In genomic region chr1:52633291-52633754, GRCh38 we compare ENCODE assay signal across 8 cellular contexts. TPM values are rescaled to one million over a fixed set of nuclear protein-coding genes. Genes with fewer than 3 reads are reported as not detected.
DNase-seq lines count a peak whose midpoint lies in the region; ATAC-seq and TF ChIP-seq lines count a peak whose summit lies in the region.
"Had no signal": no experiment of that assay in that cellular context is flagged by ENCODE, and none has a peak within 500 bp of the region (broad histone marks: within the 10 kb centered on the region; RNA-seq: fewer than 3 reads in every experiment).

No MANE protein-coding gene starts in this region.

- TF ChIP-seq CTCF in esophagus muscularis mucosa (IDR thresholded peaks at IDR 0.05) (no peak), prostate gland (IDR thresholded peaks at IDR 0.05) (no peak), GM20000 (IDR thresholded peaks at IDR 0.05; ENCODE audit: extremely low read depth, missing control alignments) (no peak)

- no peak for TF ChIP-seq EP300 in esophagus muscularis mucosa (IDR thresholded peaks at IDR 0.05)

- no peak for TF ChIP-seq POLR2A in esophagus muscularis mucosa (IDR thresholded peaks at IDR 0.05; ENCODE audit: low read depth)
- no peak for TF ChIP-seq POLR2A in prostate gland (IDR thresholded peaks at IDR 0.05)

- ATAC-seq in HG03280 (IDR thresholded peaks at IDR 0.05; ENCODE audit: unreplicated experiment) = no peak

- WGBS in esophagus muscularis mucosa = 40% methylated on average over 3 of the region's 52 CpGs
- 10% methylated on average over 21 of the region's 52 CpGs for WGBS in prostate gland

- DNase-seq in activated CD8-positive, alpha-beta memory T cell treated with anti-CD3 and anti-CD28 coated beads for 24 hours = peak; percentile 86
- DNase-seq in esophagus muscularis mucosa (ENCODE audit: extremely low spot score) (no peak), prostate gland (ENCODE audit: low spot score) (no peak), GF-D8 (lab: John Stamatoyannopoulos, UW) (no peak), GM20000 (ENCODE audit: low spot score) (no peak)

- H3K36me3 ChIP-seq in HUES48 (ENCODE audit: control insufficient read depth, insufficient read depth, low read length) = no peaks in the 10 kb centered on the region
- no peaks in the 10 kb centered on the region for H3K36me3 ChIP-seq in esophagus muscularis mucosa
- H3K36me3 ChIP-seq in prostate gland = no peaks in the 10 kb centered on the region

- H3K9ac ChIP-seq in HUES48 (ENCODE audit: low read depth, low read length) = 0 out of 2 replicates have a peak overlapping the region, but pooled peaks have one; percentile 13

- intact Hi-C loops in esophagus muscularis mucosa (cut with DNase I) (no loop called here), prostate gland (cut with DNase I) (no loop called here)

- H3K4me1 ChIP-seq in HUES48 (ENCODE audit: control insufficient read depth, insufficient read depth, low read length) (peaks cover 3% of the 10 kb centered on the region; the same call in 1 of the 2 replicates), esophagus muscularis mucosa (peaks cover 6 to 22% (median 13%) of the 10 kb centered on the region in 4 donors), prostate gland (replicated peaks) (no peaks in the 10 kb centered on the region)

- peaks cover 55% of the 10 kb centered on the region for H3K27me3 ChIP-seq in HUES48 (ENCODE audit: control insufficient read depth, insufficient read depth, low read length)
- H3K27me3 ChIP-seq in esophagus muscularis mucosa = peaks cover 0 to 44% (median 18%) of the 10 kb centered on the region in 4 donors
- H3K27me3 ChIP-seq in prostate gland (replicated peaks; ENCODE audit: insufficient read depth) = peaks cover 4% of the 10 kb centered on the region

- no peak overlapping the region for H3K27ac ChIP-seq in HUES48 (ENCODE audit: low read depth, low read length)
- no peak overlapping the region for H3K27ac ChIP-seq in esophagus muscularis mucosa (replicated peaks in 1 of 4)
- no peak overlapping the region for H3K27ac ChIP-seq in prostate gland
- H3K27ac ChIP-seq: SK-N-MC had no signal

- no peaks in the 10 kb centered on the region for H3K9me3 ChIP-seq in HUES48 (ENCODE audit: control insufficient read depth, insufficient read depth, low read length)
- peaks cover 0 to 4% (median 0%) of the 10 kb centered on the region in 4 donors for H3K9me3 ChIP-seq in esophagus muscularis mucosa
- H3K9me3 ChIP-seq in prostate gland = no peaks in the 10 kb centered on the region

- peak overlapping the region; percentile 51 for H3K4me3 ChIP-seq in HUES48 (ENCODE audit: low read depth, low read length)
- H3K4me3 ChIP-seq in esophagus muscularis mucosa = peak overlapping the region; percentile 52 to 57 (median 55)
- peak overlapping the region; percentile 25 to 36 for H3K4me3 ChIP-seq in prostate gland
- H3K4me3 ChIP-seq: SK-N-MC had no signal

RNA-seq across cellular contexts. Expression of gene SHISAL2A, which starts 0.4 kb away (rescaled TPM):
- total RNA-seq in esophagus muscularis mucosa (under 1 TPM in 2 of 4 donors, not detected in 2; 0.17 to 0.57 TPM), prostate gland (1 to 10 TPM; 1.0 to 2.6 TPM)

RNA-seq across cellular contexts. Expression of gene GPX7, which starts 31.2 kb away (rescaled TPM):
- total RNA-seq in esophagus muscularis mucosa = 10 to 100 TPM in 3 of 4 donors, 1 to 10 TPM in 1; 9.3 to 17.3 (median 16.4) TPM
- total RNA-seq in prostate gland = 10 to 100 TPM; 22.7 to 26.3 TPM
